Comparison of ENCODE assay signal across 28 cellular contexts in the genomic region with DNA sequence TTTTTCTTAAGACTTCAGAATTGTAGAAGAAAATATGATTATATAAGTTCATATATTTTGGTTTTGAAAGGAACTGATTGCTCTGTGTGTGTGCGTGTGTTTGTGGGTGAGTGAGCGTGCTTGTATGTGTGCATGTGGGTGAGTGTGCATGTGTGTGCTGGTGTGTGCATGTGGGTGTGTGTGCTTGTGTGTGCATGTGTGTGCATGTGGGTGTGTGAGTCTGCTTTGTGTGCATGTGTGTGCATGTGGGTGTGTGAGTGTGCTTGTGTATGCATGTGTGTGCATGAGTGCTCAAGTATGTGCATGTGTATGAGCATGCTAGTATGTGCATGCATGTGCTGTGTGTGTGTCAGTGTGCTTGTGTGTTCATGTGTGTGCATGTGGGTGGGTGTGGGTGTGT.
"Had no signal": no experiment of that assay in that cellular context is flagged by ENCODE, and none has a peak within 500 bp of the region (broad histone marks: within the 10 kb centered on the region; RNA-seq: fewer than 3 reads in every experiment).

No MANE protein-coding gene starts in this region.

- H3K4me3 Mint-ChIP-seq: activated CD4-positive, alpha-beta memory T cell treated with anti-CD3 and anti-CD28 coated beads for 36 hours; activated CD4-positive, alpha-beta T cell treated with anti-CD3 and anti-CD28 coated beads, Interleukin-2, amount 10 ng/mL, durations not matched to agents 24 days and 14 days; activated T-helper 1 cell treated with anti-CD3 and anti-CD28 coated beads, Interleukin-12 subunit alpha, Interleukin-12 subunit beta, Interleukin-2, Interleukin-4 antibody, amounts not matched to agents 30 ng/mL and 10 ng/mL and 1 ng/mL, durations not matched to agents 14 hours and 24 hours and 36 hours; stimulated activated naive CD8-positive, alpha-beta T cell treated with anti-CD3 and anti-CD28 coated beads, Interleukin-15, Interleukin-2, amounts not matched to agents 100 ng/mL and 50 ng/mL, for 24 hours; T-helper 1 cell treated with Interleukin-12 subunit alpha and Interleukin-12 subunit beta and Interleukin-4 antibody, amounts not matched to agents 30 μg/mL and 1 μg/mL, for 36 hours had no signal

- H3K4me3 ChIP-seq: lung, spleen, upper lobe of left lung had no signal

- H3K36me3 Mint-ChIP-seq: activated CD4-positive, alpha-beta memory T cell treated with anti-CD3 and anti-CD28 coated beads for 36 hours had no signal

- FAIRE-seq: astrocyte, frontal cortex had no signal

- H3K36me3 ChIP-seq: spleen, upper lobe of left lung, WERI-Rb-1 had no signal

- H2AFZ ChIP-seq: parathyroid adenoma had no signal

- H3K27me3 ChIP-seq: upper lobe of left lung had no signal

- DNase-seq: activated CD4-positive, alpha-beta memory T cell treated with anti-CD3 and anti-CD28 coated beads for 36 hours; activated CD4-positive, alpha-beta T cell treated with anti-CD3 and anti-CD28 coated beads, Interleukin-2, amount 10 ng/mL, durations not matched to agents 24 days and 14 days; activated CD4-positive, CD25-positive, alpha-beta regulatory T cell treated with anti-CD3 and anti-CD28 coated beads, Interleukin-2, amount 50 U/mL, for 72 hours; activated CD8-positive, alpha-beta memory T cell treated with anti-CD3 and anti-CD28 coated beads, Interleukin-2, amount 50 U/mL, for 4 hours; activated gamma-delta T cell treated with Interleukin-2 at 50 U/mL for 16 hours; activated naive CD4-positive, alpha-beta T cell treated with anti-CD3 and anti-CD28 coated beads, Interleukin-2, amount 50 U/mL, for 16 hours; activated T-cell treated with anti-CD3 and anti-CD28 coated beads, Interleukin-2, amount 50 U/mL, for 1 hour; amniotic stem cell; central memory CD4-positive, alpha-beta T cell; effector CD4-positive, alpha-beta T cell; kidney glomerular epithelial cell; nephron progenitor cell; occipital lobe; right cardiac atrium; spleen; stimulated activated CD4-positive, alpha-beta T cell treated with anti-CD3 and anti-CD28 coated beads, Interleukin-2, amount 100 ng/mL, for 48 hours; substantia nigra; SW 1271; T-helper 9 cell; WERI-Rb-1 had no signal

- H3K27me3 Mint-ChIP-seq: activated CD4-positive, alpha-beta memory T cell treated with anti-CD3 and anti-CD28 coated beads for 36 hours; stimulated activated naive CD8-positive, alpha-beta T cell treated with anti-CD3 and anti-CD28 coated beads, Interleukin-15, Interleukin-2, amounts not matched to agents 100 ng/mL and 50 ng/mL, for 24 hours had no signal

- H3K9me3 ChIP-seq: spleen, upper lobe of left lung had no signal

- ATAC-seq: right cardiac atrium had no signal

- H3K79me2 ChIP-seq: parathyroid adenoma had no signal

- H3K9ac ChIP-seq: parathyroid adenoma had no signal

- H3K4me1 ChIP-seq: parathyroid adenoma had no signal

- H3K27ac Mint-ChIP-seq: activated CD4-positive, alpha-beta memory T cell treated with anti-CD3 and anti-CD28 coated beads for 36 hours; activated CD4-positive, alpha-beta T cell treated with anti-CD3 and anti-CD28 coated beads, Interleukin-2, amount 10 ng/mL, durations not matched to agents 24 days and 14 days; activated T-helper 1 cell treated with anti-CD3 and anti-CD28 coated beads, Interleukin-12 subunit alpha, Interleukin-12 subunit beta, Interleukin-2, Interleukin-4 antibody, amounts not matched to agents 30 ng/mL and 10 ng/mL and 1 ng/mL, durations not matched to agents 14 hours and 24 hours and 36 hours; stimulated activated naive CD8-positive, alpha-beta T cell treated with anti-CD3 and anti-CD28 coated beads, Interleukin-15, Interleukin-2, amounts not matched to agents 100 ng/mL and 50 ng/mL, for 24 hours; T-helper 1 cell treated with Interleukin-12 subunit alpha and Interleukin-12 subunit beta and Interleukin-4 antibody, amounts not matched to agents 30 μg/mL and 1 μg/mL, for 36 hours had no signal

- H3K9me3 Mint-ChIP-seq: activated CD4-positive, alpha-beta memory T cell treated with anti-CD3 and anti-CD28 coated beads for 36 hours; activated CD4-positive, alpha-beta T cell treated with anti-CD3 and anti-CD28 coated beads, Interleukin-2, amount 10 ng/mL, durations not matched to agents 24 days and 14 days; activated T-helper 1 cell treated with anti-CD3 and anti-CD28 coated beads, Interleukin-12 subunit alpha, Interleukin-12 subunit beta, Interleukin-2, Interleukin-4 antibody, amounts not matched to agents 30 ng/mL and 10 ng/mL and 1 ng/mL, durations not matched to agents 14 hours and 24 hours and 36 hours; nephron progenitor cell; stimulated activated naive CD8-positive, alpha-beta T cell treated with anti-CD3 and anti-CD28 coated beads, Interleukin-15, Interleukin-2, amounts not matched to agents 100 ng/mL and 50 ng/mL, for 24 hours; T-helper 1 cell treated with Interleukin-12 subunit alpha and Interleukin-12 subunit beta and Interleukin-4 antibody, amounts not matched to agents 30 μg/mL and 1 μg/mL, for 36 hours had no signal

- H3K27ac ChIP-seq: parathyroid adenoma, spleen, upper lobe of left lung, WERI-Rb-1 had no signal
